25 cellular contexts compared by ENCODE assay signal in the genomic region with DNA sequence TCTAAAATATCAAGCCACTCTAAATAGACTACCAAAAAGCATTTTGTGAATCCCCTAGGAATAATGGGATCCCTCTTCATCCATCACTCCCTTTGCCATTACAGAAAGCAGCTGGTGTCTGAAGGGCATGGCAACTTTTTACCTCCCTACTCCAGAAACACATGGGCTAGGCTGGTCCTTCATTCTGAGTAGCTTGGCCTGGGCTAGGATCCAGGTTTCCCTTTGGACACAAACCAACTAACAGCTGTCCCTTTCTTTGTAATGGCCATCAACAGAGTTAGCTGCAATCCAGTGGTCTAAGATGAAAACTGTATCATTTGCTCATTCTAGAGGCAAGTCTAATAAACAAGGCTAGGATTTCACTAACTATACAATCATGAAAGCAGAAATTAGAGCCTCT. TPM values are rescaled to one million over a fixed set of nuclear protein-coding genes. Genes with fewer than 3 reads are reported as not detected.
"Had no signal": no experiment of that assay in that cellular context is flagged by ENCODE, and none has a peak within 500 bp of the region (broad histone marks: within the 10 kb centered on the region; RNA-seq: fewer than 3 reads in every experiment).

No MANE protein-coding gene starts in this region.

- H3K4me1 Mint-ChIP-seq: activated naive CD8-positive, alpha-beta T cell treated with anti-CD3 and anti-CD28 coated beads for 36 hours; immature natural killer cell; naive thymus-derived CD8-positive, alpha-beta T cell; stimulated activated memory B cell treated with anti-CD40 and anti-IgM and Interleukin-4, amounts not matched to agents 10 μg/mL and 1 μg/mL and 100 μg/mL, for 72 hours had no signal

- H3K36me3 Mint-ChIP-seq: activated naive CD8-positive, alpha-beta T cell treated with anti-CD3 and anti-CD28 coated beads for 36 hours; immature natural killer cell; naive thymus-derived CD8-positive, alpha-beta T cell; stimulated activated memory B cell treated with anti-CD40 and anti-IgM and Interleukin-4, amounts not matched to agents 10 μg/mL and 1 μg/mL and 100 μg/mL, for 72 hours had no signal

- H3K4me3 Mint-ChIP-seq: activated naive CD8-positive, alpha-beta T cell treated with anti-CD3 and anti-CD28 coated beads for 36 hours; activated T-cell treated with anti-CD3 and anti-CD28 coated beads, Interleukin-2, amount 50 U/mL, for 4 hours; immature natural killer cell; naive thymus-derived CD8-positive, alpha-beta T cell; stimulated activated memory B cell treated with anti-CD40 and anti-IgM and Interleukin-4, amounts not matched to agents 10 μg/mL and 1 μg/mL and 100 μg/mL, for 72 hours had no signal

- H3K9me3 Mint-ChIP-seq: activated naive CD8-positive, alpha-beta T cell treated with anti-CD3 and anti-CD28 coated beads for 36 hours; activated T-cell treated with anti-CD3 and anti-CD28 coated beads, Interleukin-2, amount 50 U/mL, for 4 hours; activated T-helper 2 cell treated with anti-CD3 and anti-CD28 coated beads, Interferon-gamma antibody, Interleukin-2, Interleukin-4, amounts not matched to agents 10 μg/mL and 5 μg/mL and 100 μg/mL, durations not matched to agents 14 hours and 24 hours and 36 hours; stimulated activated memory B cell treated with anti-CD40 and anti-IgM and Interleukin-4, amounts not matched to agents 10 μg/mL and 1 μg/mL and 100 μg/mL, for 72 hours had no signal

- DNase-seq: activated CD4-positive, alpha-beta T cell treated with anti-CD3 and anti-CD28 coated beads for 1 hour; activated CD4-positive, alpha-beta T cell treated with anti-CD3 and anti-CD28 coated beads, Interleukin-2, amount 50 U/mL, for 1 hour; activated CD8-positive, alpha-beta memory T cell treated with anti-CD3 and anti-CD28 coated beads, Interleukin-2, amount 50 U/mL, for 48 hours; activated naive CD4-positive, alpha-beta T cell; activated naive CD8-positive, alpha-beta T cell treated with anti-CD3 and anti-CD28 coated beads for 36 hours; activated T-cell treated with anti-CD3 and anti-CD28 coated beads, Interleukin-2, amount 50 U/mL, for 4 hours; cortex of kidney; foreskin fibroblast; immature natural killer cell; kidney glomerular epithelial cell; left lung; naive thymus-derived CD8-positive, alpha-beta T cell; retina; sigmoid colon; stimulated activated CD4-positive, alpha-beta T cell treated with anti-CD3 and anti-CD28 coated beads, Interleukin-15, amount 100 ng/mL, for 24 hours; testis; trophoblast cell; WERI-Rb-1 had no signal

- H3K27ac Mint-ChIP-seq: activated naive CD8-positive, alpha-beta T cell treated with anti-CD3 and anti-CD28 coated beads for 36 hours; activated T-helper 2 cell treated with anti-CD3 and anti-CD28 coated beads, Interferon-gamma antibody, Interleukin-2, Interleukin-4, amounts not matched to agents 10 μg/mL and 5 μg/mL and 100 μg/mL, durations not matched to agents 14 hours and 24 hours and 36 hours; immature natural killer cell; naive thymus-derived CD8-positive, alpha-beta T cell; progenitor cell of endocrine pancreas; stimulated activated memory B cell treated with anti-CD40 and anti-IgM and Interleukin-4, amounts not matched to agents 10 μg/mL and 1 μg/mL and 100 μg/mL, for 72 hours had no signal

- ATAC-seq: activated T-cell treated with anti-CD3 and anti-CD28 coated beads, Interleukin-2, amount 50 U/mL, for 4 hours; left lung; naive thymus-derived CD8-positive, alpha-beta T cell; stimulated activated memory B cell treated with anti-CD40 and anti-IgM and Interleukin-4, amounts not matched to agents 10 μg/mL and 1 μg/mL and 100 μg/mL, for 72 hours had no signal

RNA-seq across cellular contexts. Expression of a gene that starts 7.4 kb away (rescaled TPM):
- total RNA-seq: activated naive CD8-positive, alpha-beta T cell treated with anti-CD3 and anti-CD28 coated beads for 36 hours; activated T-cell treated with anti-CD3 and anti-CD28 coated beads, Interleukin-2, amount 50 U/mL, for 4 hours; activated T-helper 2 cell treated with anti-CD3 and anti-CD28 coated beads, Interferon-gamma antibody, Interleukin-2, Interleukin-4, amounts not matched to agents 10 μg/mL and 5 μg/mL and 100 μg/mL, durations not matched to agents 14 hours and 24 hours and 36 hours; naive thymus-derived CD8-positive, alpha-beta T cell; osteocyte; progenitor cell of endocrine pancreas; smooth muscle cell had no signal
- polyA plus RNA-seq: cardiac muscle cell; fibroblast of lung; immature natural killer cell; naive thymus-derived CD8-positive, alpha-beta T cell; smooth muscle cell had no signal
